Comparison of ENCODE assay signal across 8 cellular contexts in genomic region chr15:71278989-71279756, GRCh38.
DNase-seq lines count a peak whose midpoint lies in the region; ATAC-seq and TF ChIP-seq lines count a peak whose summit lies in the region.

No MANE protein-coding gene starts in this region.

- TF ChIP-seq EP300 in upper lobe of left lung (IDR thresholded peaks at IDR 0.05) = peak in 1 of 4 donors; percentile 3

- H3K36me3 ChIP-seq in MG63 = no peaks in the 10 kb centered on the region; the same call in 1 of the 2 replicates
- H3K36me3 ChIP-seq in SK-N-MC (ENCODE audit: insufficient read depth, low read length) = no peaks in the 10 kb centered on the region
- no peaks in the 10 kb centered on the region for H3K36me3 ChIP-seq in upper lobe of left lung

- POLR2A ChIA-PET in CD4-positive, alpha-beta T cell (lab: Charles Lee) = no interaction called here

- no peak overlapping the region for H3K4me3 Mint-ChIP-seq in CD4-positive, alpha-beta T cell
- no peak overlapping the region for H3K4me3 Mint-ChIP-seq in stimulated activated memory B cell treated with anti-CD40 and anti-IgM and Interleukin-4, amounts not matched to agents 10 μg/mL and 1 μg/mL and 100 μg/mL, for 72 hours

- DNase-seq in MG63 = peak; percentile 79
- DNase-seq in SK-N-MC (ENCODE audit: low read depth, low spot score) = peak; percentile 6
- DNase-seq in right cardiac atrium = peak in 2 of 3 donors; percentile 46 to 70
- DNase-seq in upper lobe of left lung = peak in 1 of 2 donors; percentile 68
- DNase-seq in CD4-positive, alpha-beta T cell = no peak
- no peak for DNase-seq in middle frontal gyrus (ENCODE audit: extremely low spot score, low spot score)

- H3K4me1 ChIP-seq in right cardiac atrium (ENCODE audit: control insufficient read depth, insufficient read depth, low read length) (no peaks in the 10 kb centered on the region), upper lobe of left lung (peaks cover 9 to 19% (median 11%) of the 10 kb centered on the region in 4 donors)

- TF ChIP-seq POLR2A in upper lobe of left lung (IDR thresholded peaks at IDR 0.05) = no peak

- H3K4me3 ChIP-seq in MG63 = no peak overlapping the region
- H3K4me3 ChIP-seq in SK-N-MC = no peak overlapping the region
- no peak overlapping the region for H3K4me3 ChIP-seq in right cardiac atrium (ENCODE audit: low read length)
- H3K4me3 ChIP-seq in upper lobe of left lung = no peak overlapping the region

- WGBS in right cardiac atrium = 37% methylated on average over 15 of the region's 15 CpGs
- WGBS in upper lobe of left lung, 2 donors = 26 to 34% methylated on average over 11 to 15 of the region's 15 CpGs

- H3K27me3 ChIP-seq in MG63 (no peaks in the 10 kb centered on the region), right cardiac atrium (ENCODE audit: control insufficient read depth, insufficient read depth) (no peaks in the 10 kb centered on the region), upper lobe of left lung (no peaks in the 10 kb centered on the region)
- H3K27me3 ChIP-seq in CD4-positive, alpha-beta T cell (ENCODE audit: control insufficient read depth, insufficient read depth, low read length) = no peaks in the 10 kb centered on the region

- no peak for TF ChIP-seq CTCF in upper lobe of left lung (IDR thresholded peaks at IDR 0.05)
- no peak for TF ChIP-seq CTCF in CD4-positive, alpha-beta T cell (IDR thresholded peaks at IDR 0.05)

- H3K4me1 Mint-ChIP-seq in CD4-positive, alpha-beta T cell (ENCODE audit: low read depth) = no peaks in the 10 kb centered on the region
- H3K4me1 Mint-ChIP-seq in stimulated activated memory B cell treated with anti-CD40 and anti-IgM and Interleukin-4, amounts not matched to agents 10 μg/mL and 1 μg/mL and 100 μg/mL, for 72 hours = no peaks in the 10 kb centered on the region

- no peak overlapping the region for H3K27ac Mint-ChIP-seq in CD4-positive, alpha-beta T cell
- no peak overlapping the region for H3K27ac Mint-ChIP-seq in stimulated activated memory B cell treated with anti-CD40 and anti-IgM and Interleukin-4, amounts not matched to agents 10 μg/mL and 1 μg/mL and 100 μg/mL, for 72 hours

- CTCF ChIA-PET in CD4-positive, alpha-beta T cell (lab: Charles Lee) = no interaction called here

- H3K27me3 Mint-ChIP-seq in CD4-positive, alpha-beta T cell = peaks cover 17% of the 10 kb centered on the region
- H3K27me3 Mint-ChIP-seq in stimulated activated memory B cell treated with anti-CD40 and anti-IgM and Interleukin-4, amounts not matched to agents 10 μg/mL and 1 μg/mL and 100 μg/mL, for 72 hours = no peaks in the 10 kb centered on the region

- H3K9me3 ChIP-seq in MG63 (no peaks in the 10 kb centered on the region), SK-N-MC (ENCODE audit: low read depth, low read length) (no peaks in the 10 kb centered on the region), right cardiac atrium (ENCODE audit: control insufficient read depth, low read length) (no peaks in the 10 kb centered on the region), upper lobe of left lung (no peaks in the 10 kb centered on the region)
- H3K9me3 ChIP-seq in CD4-positive, alpha-beta T cell (ENCODE audit: control insufficient read depth, low read length) = no peaks in the 10 kb centered on the region

- ATAC-seq in right cardiac atrium (peak; percentile 82 to 88), upper lobe of left lung (ENCODE audit: low FRiP score in 2 of 2) (peak; percentile 83 to 91), GM19035 (IDR thresholded peaks at IDR 0.05; ENCODE audit: unreplicated experiment) (no peak)
- ATAC-seq in CD4-positive, alpha-beta T cell (ENCODE audit: poor library complexity) = no peak
- no peak for ATAC-seq in stimulated activated memory B cell treated with anti-CD40 and anti-IgM and Interleukin-4, amounts not matched to agents 10 μg/mL and 1 μg/mL and 100 μg/mL, for 72 hours

- intact Hi-C loops in right cardiac atrium (cut with DNase I) = no loop called here
- intact Hi-C loops in CD4-positive, alpha-beta T cell (cut with DNase I, micrococcal nuclease) = no loop called here

- no peaks in the 10 kb centered on the region for H3K36me3 Mint-ChIP-seq in CD4-positive, alpha-beta T cell (ENCODE audit: low read depth)
- no peaks in the 10 kb centered on the region for H3K36me3 Mint-ChIP-seq in stimulated activated memory B cell treated with anti-CD40 and anti-IgM and Interleukin-4, amounts not matched to agents 10 μg/mL and 1 μg/mL and 100 μg/mL, for 72 hours

- H3K27ac ChIP-seq in SK-N-MC (no peak overlapping the region), right cardiac atrium (ENCODE audit: low read length) (peak overlapping the region; percentile 18), upper lobe of left lung (peak overlapping the region in 3 of 4 donors; percentile 26 to 70 (median 32))
- H3K27ac ChIP-seq in CD4-positive, alpha-beta T cell (ENCODE audit: low read depth, low read length) = no peak overlapping the region

- no peak overlapping the region for H3K9ac ChIP-seq in SK-N-MC (ENCODE audit: insufficient read length)

- no peaks in the 10 kb centered on the region for H3K9me3 Mint-ChIP-seq in CD4-positive, alpha-beta T cell
- H3K9me3 Mint-ChIP-seq in stimulated activated memory B cell treated with anti-CD40 and anti-IgM and Interleukin-4, amounts not matched to agents 10 μg/mL and 1 μg/mL and 100 μg/mL, for 72 hours = no peaks in the 10 kb centered on the region

Comparison
In these comparisons a context has a peak if more than half of its experiments do, and no peak if none do; other contexts are left out.
1. DNase-seq: peak in MG63 (single experiment), SK-N-MC (single experiment) and right cardiac atrium (2 of 3); none in CD4-positive, alpha-beta T cell (0 of 10) and middle frontal gyrus (single experiment).
2. H3K27ac ChIP-seq: peak in right cardiac atrium (single experiment) and upper lobe of left lung (3 of 4); none in SK-N-MC (single experiment) and CD4-positive, alpha-beta T cell (single experiment).
3. ATAC-seq: peak in right cardiac atrium (2 of 2) and upper lobe of left lung (2 of 2); none in CD4-positive, alpha-beta T cell (single experiment), stimulated activated memory B cell treated with anti-CD40 and anti-IgM and Interleukin-4, amounts not matched to agents 10 μg/mL and 1 μg/mL and 100 μg/mL, for 72 hours (single experiment) and GM19035 (single experiment).